Comparison of ENCODE assay signal across 17 cellular contexts in genomic region chr18:13570856-13571495, GRCh38.
DNase-seq lines count a peak whose midpoint lies in the region; ATAC-seq, FAIRE-seq and TF ChIP-seq lines count a peak whose summit lies in the region.
"Had no signal": no experiment of that assay in that cellular context is flagged by ENCODE, and none has a peak within 500 bp of the region (broad histone marks: within the 10 kb centered on the region; RNA-seq: fewer than 3 reads in every experiment).

No MANE protein-coding gene starts in this region.

- CTCF ChIA-PET in CD8-positive, alpha-beta T cell (lab: Charles Lee): interaction anchor here (1.3 kb wide), 1 partner anchor 11 kb away, joined by 5 read pairs; no protein-coding TSS in a partner anchor

- TF ChIP-seq POLR2A in H54 (IDR thresholded peaks at IDR 0.05; ENCODE audit: low read depth, low read length): no peak

- H2AFZ ChIP-seq in smooth muscle cell (ENCODE audit: low read depth): no peak overlapping the region

- peak overlapping the region; percentile 72 for H3K27ac Mint-ChIP-seq in activated naive CD8-positive, alpha-beta T cell
- H3K27ac Mint-ChIP-seq in CD8-positive, alpha-beta T cell: no peak overlapping the region

- FAIRE-seq in H54 (lab: Jason Lieb, UNC): no peak
- FAIRE-seq: GM18507, K562, kidney had no signal

- no peak for ATAC-seq in CD8-positive, alpha-beta T cell
- ATAC-seq: gastroesophageal sphincter; HCT116; K562; naive thymus-derived CD8-positive, alpha-beta T cell; upper lobe of right lung had no signal

- peaks cover 8% of the 10 kb centered on the region for H3K4me1 ChIP-seq in smooth muscle cell (ENCODE audit: low read depth)
- peaks cover 18% of the 10 kb centered on the region for H3K4me1 ChIP-seq in CD8-positive, alpha-beta T cell (ENCODE audit: insufficient read depth, low read length)
- H3K4me1 ChIP-seq: ascending aorta, upper lobe of right lung had no signal

- no peaks in the 10 kb centered on the region for H3K9me3 Mint-ChIP-seq in activated naive CD8-positive, alpha-beta T cell (ENCODE audit: low read depth)
- no peaks in the 10 kb centered on the region for H3K9me3 Mint-ChIP-seq in CD8-positive, alpha-beta T cell
- H3K9me3 Mint-ChIP-seq: naive thymus-derived CD8-positive, alpha-beta T cell had no signal

- peaks cover 4% of the 10 kb centered on the region for H3K36me3 Mint-ChIP-seq in activated naive CD8-positive, alpha-beta T cell
- H3K36me3 Mint-ChIP-seq in CD8-positive, alpha-beta T cell: no peaks in the 10 kb centered on the region

- peak overlapping the region; percentile 74 for H3K27ac ChIP-seq in smooth muscle cell (ENCODE audit: low read depth)
- H3K27ac ChIP-seq in CD8-positive, alpha-beta T cell (ENCODE audit: low read depth, low read length): no peak overlapping the region
- H3K27ac ChIP-seq: ascending aorta, gastroesophageal sphincter, upper lobe of right lung had no signal

- peak; percentile 43 for DNase-seq in activated CD4-positive, alpha-beta T cell treated with anti-CD3 and anti-CD28 coated beads for 48 hours
- no peak for DNase-seq in activated CD4-positive, alpha-beta T cell treated with anti-CD3 and anti-CD28 coated beads, Interleukin-2, amount 50 U/mL, for 4 hours
- DNase-seq in LHCN-M2 (ENCODE audit: low read depth) (peak; percentile 30), smooth muscle cell (lab: John Stamatoyannopoulos, UW; ENCODE audit: unreplicated experiment) (no peak), HCEC 1CT (no peak), H54 (ENCODE audit: insufficient read length, low spot score) (no peak)
- no peak for DNase-seq in CD8-positive, alpha-beta T cell
- DNase-seq: kidney; naive thymus-derived CD8-positive, alpha-beta T cell; NCI-H2107; upper lobe of right lung had no signal

- H3K27me3 Mint-ChIP-seq in activated naive CD8-positive, alpha-beta T cell: no peaks in the 10 kb centered on the region
- H3K27me3 Mint-ChIP-seq in CD8-positive, alpha-beta T cell (ENCODE audit: low read depth): no peaks in the 10 kb centered on the region
- H3K27me3 Mint-ChIP-seq: naive thymus-derived CD8-positive, alpha-beta T cell had no signal

- 56% methylated on average over 7 of the region's 7 CpGs for WGBS in smooth muscle cell (ENCODE audit: low lambda C conversion rate)

- no peak overlapping the region for H3K4me2 ChIP-seq in smooth muscle cell

- H3K27me3 ChIP-seq in smooth muscle cell (ENCODE audit: low read depth): no peaks in the 10 kb centered on the region
- H3K27me3 ChIP-seq in CD8-positive, alpha-beta T cell (ENCODE audit: insufficient read depth, low read length): no peaks in the 10 kb centered on the region
- H3K27me3 ChIP-seq: ascending aorta, gastroesophageal sphincter, upper lobe of right lung had no signal

- peaks cover 23% of the 10 kb centered on the region for H3F3A ChIP-seq in smooth muscle cell (ENCODE audit: low read depth)

- POLR2A ChIA-PET in CD8-positive, alpha-beta T cell (lab: Charles Lee): no interaction called here

- intact Hi-C loops in CD8-positive, alpha-beta T cell (cut with DNase I, micrococcal nuclease): no loop called here

- H3K9ac ChIP-seq in smooth muscle cell (ENCODE audit: low read depth): peak overlapping the region; percentile 6

- no peaks in the 10 kb centered on the region for H3K36me3 ChIP-seq in smooth muscle cell (ENCODE audit: low read depth)
- no peaks in the 10 kb centered on the region for H3K36me3 ChIP-seq in CD8-positive, alpha-beta T cell (ENCODE audit: insufficient read depth, low read length)
- H3K36me3 ChIP-seq: ascending aorta, gastroesophageal sphincter, upper lobe of right lung had no signal

- no peak for TF ChIP-seq CTCF in smooth muscle cell (IDR thresholded peaks at IDR 0.05; ENCODE audit: borderline replicate concordance, insufficient read depth, poor library complexity, severe bottlenecking)
- TF ChIP-seq CTCF in CD8-positive, alpha-beta T cell (IDR thresholded peaks at IDR 0.05): no peak

- peak overlapping the region; percentile 25 for H3K4me3 Mint-ChIP-seq in activated naive CD8-positive, alpha-beta T cell
- H3K4me3 Mint-ChIP-seq in CD8-positive, alpha-beta T cell: no peak overlapping the region
- H3K4me3 Mint-ChIP-seq: naive thymus-derived CD8-positive, alpha-beta T cell had no signal

- H3K4me3 ChIP-seq in smooth muscle cell: no peak overlapping the region
- no peak overlapping the region for H3K4me3 ChIP-seq in CD8-positive, alpha-beta T cell (ENCODE audit: low read depth, low read length)
- H3K4me3 ChIP-seq: ascending aorta, gastroesophageal sphincter, K562, upper lobe of right lung had no signal

- peaks cover 6% of the 10 kb centered on the region for H3K79me2 ChIP-seq in smooth muscle cell (ENCODE audit: low read depth)

- H3K9me3 ChIP-seq in smooth muscle cell (replicated peaks; ENCODE audit: low read depth): no peaks in the 10 kb centered on the region
- H3K9me3 ChIP-seq in CD8-positive, alpha-beta T cell (ENCODE audit: low read length): no peaks in the 10 kb centered on the region
- H3K9me3 ChIP-seq: ascending aorta, gastroesophageal sphincter, upper lobe of right lung had no signal

- H4K20me1 ChIP-seq in smooth muscle cell (ENCODE audit: low read depth): peaks cover 38% of the 10 kb centered on the region

- peaks cover 51% of the 10 kb centered on the region for H3K4me1 Mint-ChIP-seq in activated naive CD8-positive, alpha-beta T cell (ENCODE audit: low read depth)
- H3K4me1 Mint-ChIP-seq in CD8-positive, alpha-beta T cell (ENCODE audit: low read depth): peaks cover 42% of the 10 kb centered on the region

Comparison
In these comparisons a context has a peak if more than half of its experiments do, and no peak if none do; other contexts are left out.
1. DNase-seq: peak in activated CD4-positive, alpha-beta T cell treated with anti-CD3 and anti-CD28 coated beads for 48 hours (single experiment) and LHCN-M2 (single experiment); none in activated CD4-positive, alpha-beta T cell treated with anti-CD3 and anti-CD28 coated beads, Interleukin-2, amount 50 U/mL, for 4 hours (0 of 2), smooth muscle cell (single experiment), CD8-positive, alpha-beta T cell (0 of 7), HCEC 1CT (single experiment) and H54 (single experiment).